ENCODE assay signal across 10 cellular contexts in genomic region chr12:48184549-48184922, GRCh38. TPM values are rescaled to one million over a fixed set of nuclear protein-coding genes. Genes with fewer than 3 reads are reported as not detected.
DNase-seq lines count a peak whose midpoint lies in the region; ATAC-seq and TF ChIP-seq lines count a peak whose summit lies in the region.
"Had no signal": no experiment of that assay in that cellular context is flagged by ENCODE, and none has a peak within 500 bp of the region (broad histone marks: within the 10 kb centered on the region; RNA-seq: fewer than 3 reads in every experiment).

No MANE protein-coding gene starts in this region.

- H3K27me3 ChIP-seq in testis: no peaks in the 10 kb centered on the region

- peaks cover 2% of the 10 kb centered on the region for H3K36me3 Mint-ChIP-seq in activated CD4-positive, alpha-beta T cell treated with anti-CD3 and anti-CD28 coated beads, Interleukin-2, amount 10 ng/mL, durations not matched to agents 24 days and 14 days (ENCODE audit: low read depth)
- no peaks in the 10 kb centered on the region for H3K36me3 Mint-ChIP-seq in mesothelial cell of epicardium

- TF ChIP-seq CTCF in mesothelial cell of epicardium (IDR thresholded peaks at IDR 0.05; ENCODE audit: unreplicated experiment) (no peak), testis (IDR thresholded peaks at IDR 0.05) (no peak)

- H3K27ac Mint-ChIP-seq in activated CD4-positive, alpha-beta T cell treated with anti-CD3 and anti-CD28 coated beads, Interleukin-2, amount 10 ng/mL, durations not matched to agents 24 days and 14 days: no peak overlapping the region
- H3K27ac Mint-ChIP-seq in mesothelial cell of epicardium: peak overlapping the region; percentile 16

- peaks cover 65% of the 10 kb centered on the region for H3K27me3 Mint-ChIP-seq in activated CD4-positive, alpha-beta T cell treated with anti-CD3 and anti-CD28 coated beads, Interleukin-2, amount 10 ng/mL, durations not matched to agents 24 days and 14 days
- peaks cover 83% of the 10 kb centered on the region for H3K27me3 Mint-ChIP-seq in mesothelial cell of epicardium (ENCODE audit: low read depth)

- H3K4me3 Mint-ChIP-seq in activated CD4-positive, alpha-beta T cell treated with anti-CD3 and anti-CD28 coated beads, Interleukin-2, amount 10 ng/mL, durations not matched to agents 24 days and 14 days: peak overlapping the region; percentile 95
- H3K4me3 Mint-ChIP-seq in mesothelial cell of epicardium: peak overlapping the region; percentile 65

- H3K4me1 Mint-ChIP-seq in activated CD4-positive, alpha-beta T cell treated with anti-CD3 and anti-CD28 coated beads, Interleukin-2, amount 10 ng/mL, durations not matched to agents 24 days and 14 days: peaks cover 29% of the 10 kb centered on the region
- H3K4me1 Mint-ChIP-seq in mesothelial cell of epicardium: peaks cover 38% of the 10 kb centered on the region

- intact Hi-C loops in activated CD4-positive, alpha-beta T cell treated with anti-CD3 and anti-CD28 coated beads, Interleukin-2, amount 10 ng/mL, durations not matched to agents 24 days and 14 days (cut with micrococcal nuclease): loop anchor here (10.0 kb wide), 3 partner anchors 280 to 630 kb away; partner anchors contain the start of genes CACNB3 and VDR
- intact Hi-C loops in testis (cut with DNase I; ENCODE audit: low total_unique reads): no loop called here

- H3K4me1 ChIP-seq in testis: peaks cover 9% of the 10 kb centered on the region

- no peaks in the 10 kb centered on the region for H3K9me3 Mint-ChIP-seq in activated CD4-positive, alpha-beta T cell treated with anti-CD3 and anti-CD28 coated beads, Interleukin-2, amount 10 ng/mL, durations not matched to agents 24 days and 14 days
- H3K9me3 Mint-ChIP-seq in mesothelial cell of epicardium: no peaks in the 10 kb centered on the region

- ATAC-seq in GM18907 (IDR thresholded peaks at IDR 0.05; ENCODE audit: unreplicated experiment): no peak
- ATAC-seq in GM21529 (IDR thresholded peaks at IDR 0.05; ENCODE audit: unreplicated experiment): no peak

- H3K27ac ChIP-seq in testis: no peak overlapping the region

- peak overlapping the region; percentile 60 to 75 for H3K4me3 ChIP-seq in testis

- no peaks in the 10 kb centered on the region for H3K9me3 ChIP-seq in testis

- peak; percentile 62 for DNase-seq in activated CD4-positive, alpha-beta T cell treated with anti-CD3 and anti-CD28 coated beads, Interleukin-2, amount 10 ng/mL, durations not matched to agents 24 days and 14 days
- DNase-seq in activated CD4-positive, alpha-beta T cell treated with anti-CD3 and anti-CD28 coated beads for 1 hour: no peak
- DNase-seq in astrocyte of the hippocampus (ENCODE audit: low read depth, low spot score) (peak; percentile 15), mesothelial cell of epicardium (ENCODE audit: low spot score in 2 of 2, unreplicated experiment in 2 of 2) (no peak), testis (no peak), activated gamma-delta T cell (lab: John Stamatoyannopoulos, UW) (no peak)
- DNase-seq: NCI-H748 treated with DMSO at 0.1 percent for 48 hours had no signal

- 1 to 9% methylated on average over 14 to 19 of the region's 20 CpGs for WGBS in testis, 2 donors

- no peak for TF ChIP-seq POLR2A in testis (IDR thresholded peaks at IDR 0.05)

- no peaks in the 10 kb centered on the region for H3K36me3 ChIP-seq in testis (ENCODE audit: low read depth, missing control alignments)

RNA-seq across cellular contexts. Expression of gene CCDC184, which starts 1.1 kb away (rescaled TPM):
- 0.38 and 0.44 TPM in 2 replicates for total RNA-seq in activated CD4-positive, alpha-beta T cell treated with anti-CD3 and anti-CD28 coated beads, Interleukin-2, amount 10 ng/mL, durations not matched to agents 24 days and 14 days
- total RNA-seq in mesothelial cell of epicardium (1.4 to 1.7 TPM (median 1.6 TPM) in 3 replicates), testis (1 to 10 TPM; 6.9 to 8.0 TPM)
- 7.8 TPM for polyA plus RNA-seq in testis (ENCODE audit: insufficient read depth, low read depth, low replicate concordance)
- total RNA-seq: lung microvascular endothelial cell had no signal

RNA-seq across cellular contexts. Expression of gene OR10AD1, which starts 18.6 kb away (rescaled TPM):
- not detected in 2 replicates for total RNA-seq in activated CD4-positive, alpha-beta T cell treated with anti-CD3 and anti-CD28 coated beads, Interleukin-2, amount 10 ng/mL, durations not matched to agents 24 days and 14 days
- total RNA-seq in mesothelial cell of epicardium (not detected in 3 replicates), testis (not detected)
- polyA plus RNA-seq in testis (ENCODE audit: insufficient read depth, low read depth, low replicate concordance): 0.66 TPM
- total RNA-seq: lung microvascular endothelial cell had no signal

RNA-seq across cellular contexts. Expression of gene ASB8, which starts 27.2 kb away (rescaled TPM):
- 30.0 and 35.8 TPM in 2 replicates for total RNA-seq in activated CD4-positive, alpha-beta T cell treated with anti-CD3 and anti-CD28 coated beads, Interleukin-2, amount 10 ng/mL, durations not matched to agents 24 days and 14 days
- total RNA-seq in mesothelial cell of epicardium (21.0 to 24.8 TPM (median 24.0 TPM) in 3 replicates), testis (10 to 100 TPM; 34.7 to 55.4 TPM)
- polyA plus RNA-seq in testis (ENCODE audit: insufficient read depth, low read depth, low replicate concordance): 46.8 TPM

Comparison
In these comparisons a context has a peak if more than half of its experiments do, and no peak if none do; other contexts are left out.
1. DNase-seq: peak in activated CD4-positive, alpha-beta T cell treated with anti-CD3 and anti-CD28 coated beads, Interleukin-2, amount 10 ng/mL, durations not matched to agents 24 days and 14 days (single experiment) and astrocyte of the hippocampus (single experiment); none in activated CD4-positive, alpha-beta T cell treated with anti-CD3 and anti-CD28 coated beads for 1 hour (single experiment), mesothelial cell of epicardium (0 of 2), testis (single experiment) and activated gamma-delta T cell (single experiment).